8 cellular contexts compared by ENCODE assay signal in the genomic region with DNA sequence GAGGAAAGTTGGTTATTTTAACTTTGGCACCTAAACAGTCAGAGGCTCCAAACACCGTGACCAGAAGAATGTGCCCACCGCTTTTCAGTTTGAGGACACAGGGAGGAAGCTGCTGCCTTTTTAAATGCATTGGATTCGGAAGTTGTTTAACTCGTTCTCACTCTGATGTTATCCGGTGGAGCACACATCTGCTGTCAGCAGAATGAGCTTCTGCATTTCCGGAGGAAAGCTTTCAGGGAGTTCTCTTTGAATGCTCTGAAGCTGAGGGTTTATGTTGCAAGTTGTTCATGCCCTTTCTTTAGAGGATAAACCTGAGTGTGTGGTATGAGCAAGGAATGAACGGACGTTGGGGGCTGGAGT.
DNase-seq lines count a peak whose midpoint lies in the region; ATAC-seq and TF ChIP-seq lines count a peak whose summit lies in the region.

No MANE protein-coding gene starts in this region.

- H3K27me3 Mint-ChIP-seq in activated CD8-positive, alpha-beta memory T cell treated with anti-CD3 and anti-CD28 coated beads, Interleukin-2, amount 10 ng/mL, durations not matched to agents 7 days and 5 days: peaks cover 5% of the 10 kb centered on the region

- CTCF ChIA-PET in activated CD8-positive, alpha-beta memory T cell treated with anti-CD3 and anti-CD28 coated beads, Interleukin-2, amount 10 ng/mL, durations not matched to agents 7 days and 5 days (lab: Charles Lee): interaction anchor here (0.6 to 2.3 kb wide), 5 partner anchors 15 to 211 kb away, joined by 3 to 18 read pairs (median 3); a partner anchor contains a TSS

- peak overlapping the region; percentile 77 for H3K27ac Mint-ChIP-seq in activated CD8-positive, alpha-beta memory T cell treated with anti-CD3 and anti-CD28 coated beads, Interleukin-2, amount 10 ng/mL, durations not matched to agents 7 days and 5 days

- H3K27ac ChIP-seq in SJSA1: peak overlapping the region; percentile 66
- H3K27ac ChIP-seq in neutrophil: peak overlapping the region; percentile 68

- H3K36me3 ChIP-seq in SJSA1 (no peaks in the 10 kb centered on the region), neutrophil (no peaks in the 10 kb centered on the region)

- H3K4me3 ChIP-seq in SJSA1: peak overlapping the region; percentile 22
- H3K4me3 ChIP-seq in neutrophil (ENCODE audit: low read depth in 1 of 2, low read length in 1 of 2): peak overlapping the region in 1 of 2 experiments; percentile 6

- no peaks in the 10 kb centered on the region for H3K9me3 Mint-ChIP-seq in activated CD8-positive, alpha-beta memory T cell treated with anti-CD3 and anti-CD28 coated beads, Interleukin-2, amount 10 ng/mL, durations not matched to agents 7 days and 5 days (ENCODE audit: low read depth)

- H3K4me3 Mint-ChIP-seq in activated CD8-positive, alpha-beta memory T cell treated with anti-CD3 and anti-CD28 coated beads, Interleukin-2, amount 10 ng/mL, durations not matched to agents 7 days and 5 days: peak overlapping the region; percentile 38

- peak; percentile 43 for DNase-seq in activated CD8-positive, alpha-beta memory T cell treated with anti-CD3 and anti-CD28 coated beads, Interleukin-2, amount 10 ng/mL, durations not matched to agents 7 days and 5 days
- DNase-seq in activated CD8-positive, alpha-beta memory T cell treated with anti-CD3 and anti-CD28 coated beads, Interleukin-2, amount 50 U/mL, for 4 hours: no peak
- peak in 1 of 2 experiments; percentile 44 for DNase-seq in SJSA1 (ENCODE audit: low read depth in 1 of 2, low spot score in 2 of 2)
- DNase-seq in NCI-H226: no peak
- DNase-seq in effector CD4-positive, alpha-beta T cell: no peak

- ATAC-seq in activated CD8-positive, alpha-beta memory T cell treated with anti-CD3 and anti-CD28 coated beads, Interleukin-2, amount 10 ng/mL, durations not matched to agents 7 days and 5 days: peak; percentile 72
- ATAC-seq in esophagus mucosa (peak; percentile 57), HG03175 (IDR thresholded peaks at IDR 0.05; ENCODE audit: unreplicated experiment) (no peak)

- H3K9me3 ChIP-seq in SJSA1 (replicated peaks) (no peaks in the 10 kb centered on the region), neutrophil (no peaks in the 10 kb centered on the region)

- no peak for TF ChIP-seq CTCF in neutrophil (IDR thresholded peaks at IDR 0.05)

- peaks cover 42% of the 10 kb centered on the region for H3K4me1 Mint-ChIP-seq in activated CD8-positive, alpha-beta memory T cell treated with anti-CD3 and anti-CD28 coated beads, Interleukin-2, amount 10 ng/mL, durations not matched to agents 7 days and 5 days

- peaks cover 65% of the 10 kb centered on the region for H3K4me1 ChIP-seq in SJSA1 (replicated peaks)
- H3K4me1 ChIP-seq in neutrophil (ENCODE audit: control insufficient read depth in 1 of 2, insufficient read depth in 1 of 2, low read depth in 1 of 2, low read length in 1 of 2): peaks cover 0 to 48% of the 10 kb centered on the region in 2 experiments

- H3K27me3 ChIP-seq in SJSA1 (replicated peaks): no peaks in the 10 kb centered on the region
- H3K27me3 ChIP-seq in neutrophil: peaks cover 59% of the 10 kb centered on the region

- no peaks in the 10 kb centered on the region for H3K36me3 Mint-ChIP-seq in activated CD8-positive, alpha-beta memory T cell treated with anti-CD3 and anti-CD28 coated beads, Interleukin-2, amount 10 ng/mL, durations not matched to agents 7 days and 5 days
